Comparison of ENCODE assay signal across 10 cellular contexts in genomic region chr1:171468120-171468790, GRCh38. TPM values are rescaled to one million over a fixed set of nuclear protein-coding genes. Genes with fewer than 3 reads are reported as not detected.
DNase-seq lines count a peak whose midpoint lies in the region; ATAC-seq and TF ChIP-seq lines count a peak whose summit lies in the region.
"Had no signal": no experiment of that assay in that cellular context is flagged by ENCODE, and none has a peak within 500 bp of the region (broad histone marks: within the 10 kb centered on the region; RNA-seq: fewer than 3 reads in every experiment).

No MANE protein-coding gene starts in this region.

- TF ChIP-seq CTCF in osteoblast (IDR thresholded peaks at IDR 0.05; ENCODE audit: extremely low read depth, low read depth, low read length), result no peak
- TF ChIP-seq CTCF in colonic mucosa (IDR thresholded peaks at IDR 0.05), result no peak

- no peaks in the 10 kb centered on the region for H4K20me1 ChIP-seq in osteoblast (ENCODE audit: insufficient read depth, low read length)

- no peak overlapping the region for H3K9ac ChIP-seq in colonic mucosa (ENCODE audit: low read depth in 2 of 2, low read length in 2 of 2)

- H3K79me2 ChIP-seq in osteoblast (ENCODE audit: insufficient read depth, low read length), result no peaks in the 10 kb centered on the region

- H3K36me3 ChIP-seq in osteoblast (ENCODE audit: insufficient read depth, low read length), result no peaks in the 10 kb centered on the region
- no peaks in the 10 kb centered on the region for H3K36me3 ChIP-seq in colonic mucosa
- H3K36me3 ChIP-seq: neutrophil had no signal

- H3K4me2 ChIP-seq in osteoblast (ENCODE audit: insufficient read depth, low read length), result peak overlapping the region; percentile 43

- intact Hi-C loops in left ventricle myocardium superior (cut with micrococcal nuclease), result no loop called here
- intact Hi-C loops in posterior cingulate gyrus (cut with DNase I), result no loop called here
- intact Hi-C loops in colonic mucosa (cut with DNase I), result no loop called here

- H3K9me3 ChIP-seq in osteoblast (ENCODE audit: low read depth, low read length) (no peaks in the 10 kb centered on the region), colonic mucosa (no peaks in the 10 kb centered on the region)
- H3K9me3 ChIP-seq: neutrophil had no signal

- DNase-seq in osteoblast (ENCODE audit: insufficient read length, low spot score, missing footprints), result peak; percentile 76
- no peak for DNase-seq in hypothalamus (lab: John Stamatoyannopoulos, UW)
- no peak for DNase-seq in left ventricle myocardium superior
- DNase-seq in posterior cingulate gyrus, result no peak
- DNase-seq in colonic mucosa, result no peak
- DNase-seq: NCI-H1436 treated with DMSO at 0.1 percent for 48 hours had no signal

- no peak overlapping the region for H2AFZ ChIP-seq in osteoblast (ENCODE audit: low read length)

- no peaks in the 10 kb centered on the region for H3K27me3 ChIP-seq in osteoblast (ENCODE audit: insufficient read depth, low read length)
- no peaks in the 10 kb centered on the region for H3K27me3 ChIP-seq in colonic mucosa
- H3K27me3 ChIP-seq: neutrophil had no signal

- H3K4me3 ChIP-seq in osteoblast (ENCODE audit: insufficient read depth, low read length) (no peak overlapping the region), colonic mucosa (no peak overlapping the region)

- peaks cover 12% of the 10 kb centered on the region for H3K4me1 ChIP-seq in osteoblast (ENCODE audit: insufficient read depth, low read length)
- H3K4me1 ChIP-seq in colonic mucosa, result no peaks in the 10 kb centered on the region

- ATAC-seq in GM18868 (IDR thresholded peaks at IDR 0.05; ENCODE audit: unreplicated experiment), result peak; percentile 99
- peak; percentile 82 for ATAC-seq in HG02852 (IDR thresholded peaks at IDR 0.05; ENCODE audit: unreplicated experiment)
- ATAC-seq in SK-N-SH treated with all-trans-retinoic acid at 6 μM for 48 hours, result peak; percentile 88
- no peak for ATAC-seq in left ventricle myocardium superior

- H3K27ac ChIP-seq in osteoblast (ENCODE audit: low read depth, low read length), result peak overlapping the region; percentile 76
- no peak overlapping the region for H3K27ac ChIP-seq in colonic mucosa
- H3K27ac ChIP-seq: neutrophil had no signal

TF ChIP-seq in SK-N-SH treated with all-trans-retinoic acid at 6 μM for 48 hours, 23 proteins besides CTCF, POLR2A, EP300 and RAD21:
- TF ChIP-seq ZNF565 (CRISPR knock-in tag; conservative IDR thresholded peaks at IDR 0.05; ENCODE audit: low read depth) (no peak), SNAI2 (CRISPR knock-in tag; IDR thresholded peaks at IDR 0.05) (no peak), TOX (CRISPR knock-in tag; IDR thresholded peaks at IDR 0.05; ENCODE audit: borderline replicate concordance) (peak; percentile 33; the same call in 1 of the 2 replicates)

RNA-seq across cellular contexts. Expression of gene PRRC2C, which starts 17.1 kb away (rescaled TPM):
- total RNA-seq in osteoblast (40.5 and 52.2 TPM in 2 replicates), left ventricle myocardium superior (51.7 TPM), colonic mucosa (100 to 1,000 TPM; 136 to 142 TPM)
